In genomic region chr1:202216691-202217090, GRCh38 we compare ENCODE assay signal across 29 cellular contexts. TPM values are rescaled to one million over a fixed set of nuclear protein-coding genes. Genes with fewer than 3 reads are reported as not detected.
A peak's percentile ranks its signal among the peaks of the same experiment; 100 is the strongest.
DNase-seq lines count a peak whose midpoint lies in the region; ATAC-seq and TF ChIP-seq lines count a peak whose summit lies in the region.
"Had no signal": no experiment of that assay in that cellular context is flagged by ENCODE, and none has a peak within 500 bp of the region (broad histone marks: within the 10 kb centered on the region; RNA-seq: fewer than 3 reads in every experiment).

No MANE protein-coding gene starts in this region.

- intact Hi-C loops in MCF 10A (cut with micrococcal nuclease), result no loop called here
- intact Hi-C loops in mammary epithelial cell (cut with micrococcal nuclease), result no loop called here

- WGBS in mammary epithelial cell (ENCODE audit: low coverage, missing lambda C conversion rate), result 21% methylated on average over 3 of the region's 4 CpGs
- no CpG with 5 or more reads among the region's 4 CpGs for WGBS in H9 (ENCODE audit: extremely low coverage, insufficient read length, low lambda C conversion rate)

- no peaks in the 10 kb centered on the region for H3K79me1 ChIP-seq in H9 (ENCODE audit: insufficient read depth, low read depth, low read length, poor library complexity, severe bottlenecking)

- H3K36me3 ChIP-seq in mammary epithelial cell (ENCODE audit: insufficient read depth, low read length), result no peaks in the 10 kb centered on the region
- H3K36me3 ChIP-seq: neutrophil, SJSA1 had no signal

- H3K23me2 ChIP-seq in H9 (ENCODE audit: insufficient read length, low read depth, low read length, poor library complexity, severe bottlenecking), result peaks cover 5% of the 10 kb centered on the region

- H3K27me3 Mint-ChIP-seq in MCF 10A (ENCODE audit: insufficient read depth, unreplicated experiment) (peaks cover 74% of the 10 kb centered on the region), WTC11 (ENCODE audit: low read depth) (peaks cover 20% of the 10 kb centered on the region), H9 (ENCODE audit: low read depth) (peaks cover 47% of the 10 kb centered on the region)

- no peak overlapping the region for H2BK15ac ChIP-seq in H9 (ENCODE audit: low read depth, low read length)

- H3K27me3 ChIP-seq in mammary epithelial cell (ENCODE audit: insufficient read depth, low read length) (peaks cover 5% of the 10 kb centered on the region), H9 (ENCODE audit: insufficient read depth, low read length) (no peaks in the 10 kb centered on the region; the same call in 1 of the 2 replicates)

- no peak overlapping the region for H3K23ac ChIP-seq in H9 (ENCODE audit: insufficient read length, low read depth, low read length)

- no peak for ATAC-seq in WTC11
- no peak for ATAC-seq in stimulated activated effector memory CD8-positive, alpha-beta T cell treated with anti-CD3 and anti-CD28 coated beads, Interleukin-12 subunit alpha, Interleukin-12 subunit beta, amount 100 ng/mL, for 72 hours
- ATAC-seq: foreskin keratinocyte; K562; Panc1; stimulated activated naive CD8-positive, alpha-beta T cell treated with anti-CD3 and anti-CD28 coated beads, Interleukin-15, amount 100 ng/mL, for 72 hours had no signal

- no peak overlapping the region for H2BK5ac ChIP-seq in H9 (ENCODE audit: insufficient read length, low read length)

- BruUV-seq in MCF 10A (replicated peaks; lab: Mats Ljungman, UMichigan) (no TSS peak), mammary epithelial cell (replicated peaks; lab: Mats Ljungman, UMichigan) (no TSS peak)

- no peaks in the 10 kb centered on the region for H3K9me3 ChIP-seq in mammary epithelial cell (replicated peaks; ENCODE audit: insufficient read depth, low read length)
- H3K9me3 ChIP-seq in H9 (ENCODE audit: control insufficient read depth, low read depth, low read length), result no peaks in the 10 kb centered on the region
- H3K9me3 ChIP-seq: neutrophil, SJSA1 had no signal

- H2BK120ac ChIP-seq in H9 (ENCODE audit: low read depth, low read length, poor library complexity, severe bottlenecking), result no peak overlapping the region

- no peak overlapping the region for H3T11ph ChIP-seq in H9 (ENCODE audit: low read length)

- H3K56ac ChIP-seq in H9 (ENCODE audit: insufficient read length, low read depth, low read length), result no peak overlapping the region

- H3K4me1 Mint-ChIP-seq in MCF 10A (ENCODE audit: insufficient read depth, unreplicated experiment) (peaks cover 20% of the 10 kb centered on the region), WTC11 (peaks cover 18% of the 10 kb centered on the region), H9 (peaks cover 28 to 38% of the 10 kb centered on the region in 2 experiments)
- peaks cover 19% of the 10 kb centered on the region for H3K4me1 Mint-ChIP-seq in stimulated activated effector memory CD8-positive, alpha-beta T cell treated with anti-CD3 and anti-CD28 coated beads, Interleukin-12 subunit alpha, Interleukin-12 subunit beta, amount 100 ng/mL, for 72 hours

- no peak overlapping the region; the same call in 1 of the 2 replicates for H3K14ac ChIP-seq in H9 (ENCODE audit: insufficient read depth, low read length)

- H3K4me2 ChIP-seq in mammary epithelial cell (ENCODE audit: insufficient read depth, low read depth, low read length) (no peak overlapping the region), H9 (ENCODE audit: insufficient read depth, insufficient read length, low read length) (no peak overlapping the region)

- no peak overlapping the region for H4K91ac ChIP-seq in H9 (ENCODE audit: insufficient read length, low read depth, low read length)

- no peak overlapping the region for H3K4ac ChIP-seq in H9 (ENCODE audit: low read depth, low read length)

- H3K9ac ChIP-seq in mammary epithelial cell (ENCODE audit: insufficient read depth, low read length) (no peak overlapping the region), H9 (ENCODE audit: extremely low read depth, insufficient read length, low read length) (no peak overlapping the region)

- peak; percentile 81 for DNase-seq in MCF 10A (ENCODE audit: unreplicated experiment)
- no peak for DNase-seq in mammary epithelial cell
- DNase-seq in WTC11 (ENCODE audit: low spot score), result no peak
- DNase-seq in midbrain (lab: John Stamatoyannopoulos, UW), result peak; percentile 67
- DNase-seq in H9, result no peak
- DNase-seq in T1000 (lab: John Stamatoyannopoulos, UW), result no peak
- DNase-seq in OCI-M2 (lab: John Stamatoyannopoulos, UW; ENCODE audit: unreplicated experiment), result no peak
- DNase-seq in stimulated activated effector memory CD8-positive, alpha-beta T cell treated with anti-CD3 and anti-CD28 coated beads, Interleukin-12 subunit alpha, Interleukin-12 subunit beta, amount 100 ng/mL, for 72 hours (ENCODE audit: low spot score in 2 of 2), result no peak
- DNase-seq: activated CD8-positive, alpha-beta memory T cell treated with anti-CD3 and anti-CD28 coated beads, Interleukin-2, amount 50 U/mL, for 4 hours; activated naive CD8-positive, alpha-beta T cell treated with anti-CD3 and anti-CD28 coated beads for 36 hours; effector CD4-positive, alpha-beta T cell; erythroblast; foreskin keratinocyte; H7; hippocampal formation; NCI-H1048; NCI-H1930; retina; stimulated activated CD4-positive, alpha-beta T cell treated with anti-CD3 and anti-CD28 coated beads, Interleukin-4, amount 100 ng/mL, for 24 hours; stimulated activated naive CD8-positive, alpha-beta T cell treated with anti-CD3 and anti-CD28 coated beads, Interleukin-15, amount 100 ng/mL, for 72 hours had no signal

- H3K9me3 Mint-ChIP-seq in MCF 10A (ENCODE audit: unreplicated experiment) (no peaks in the 10 kb centered on the region), WTC11 (no peaks in the 10 kb centered on the region), H9 (no peaks in the 10 kb centered on the region)
- no peaks in the 10 kb centered on the region for H3K9me3 Mint-ChIP-seq in stimulated activated effector memory CD8-positive, alpha-beta T cell treated with anti-CD3 and anti-CD28 coated beads, Interleukin-12 subunit alpha, Interleukin-12 subunit beta, amount 100 ng/mL, for 72 hours
- H3K9me3 Mint-ChIP-seq: activated naive CD8-positive, alpha-beta T cell treated with anti-CD3 and anti-CD28 coated beads for 36 hours; activated T-helper 2 cell treated with anti-CD3 and anti-CD28 coated beads, Interferon-gamma antibody, Interleukin-2, Interleukin-4, amounts not matched to agents 10 μg/mL and 5 μg/mL and 100 μg/mL, durations not matched to agents 14 hours and 24 hours and 36 hours; stimulated activated naive CD8-positive, alpha-beta T cell treated with anti-CD3 and anti-CD28 coated beads, Interleukin-15, amount 100 ng/mL, for 72 hours; T-helper 1 cell treated with Interleukin-12 subunit alpha and Interleukin-12 subunit beta and Interleukin-4 antibody, amounts not matched to agents 30 μg/mL and 1 μg/mL, for 36 hours; type B pancreatic cell had no signal

- H3K18ac ChIP-seq in H9 (ENCODE audit: insufficient read length, low read depth, low read length), result no peak overlapping the region

- H3K4me1 ChIP-seq in mammary epithelial cell (ENCODE audit: insufficient read depth, low read length) (peaks cover 8% of the 10 kb centered on the region), H9 (ENCODE audit: insufficient read depth, low read length) (no peaks in the 10 kb centered on the region; the same call in 1 of the 2 replicates)

- TF ChIP-seq CTCF in MCF 10A (IDR thresholded peaks at IDR 0.05; ENCODE audit: unreplicated experiment), result no peak
- TF ChIP-seq CTCF in mammary epithelial cell (conservative IDR thresholded peaks at IDR 0.05 in 1 of 2, IDR thresholded peaks at IDR 0.05 in 1 of 2; ENCODE audit: extremely low read depth in 1 of 2, insufficient read depth in 1 of 2, low read depth in 1 of 2, low read length in 2 of 2), result no peak
- TF ChIP-seq CTCF in WTC11 (IDR thresholded peaks at IDR 0.05), result no peak
- TF ChIP-seq CTCF in H9 (conservative IDR thresholded peaks at IDR 0.05), result no peak

- H2AK5ac ChIP-seq in H9 (ENCODE audit: insufficient read length, low read length), result no peak overlapping the region

- H4K8ac ChIP-seq in H9 (replicated peaks; ENCODE audit: insufficient read length, low read depth, low read length), result no peak overlapping the region

- no peak overlapping the region for H3K27ac ChIP-seq in mammary epithelial cell (ENCODE audit: insufficient read depth, low read depth, low read length)
- H3K27ac ChIP-seq in H9 (ENCODE audit: insufficient read length, low read depth, low read length), result no peak overlapping the region
- H3K27ac ChIP-seq: foreskin keratinocyte, neutrophil, SJSA1 had no signal

- H2BK20ac ChIP-seq in H9 (ENCODE audit: low read depth, low read length, poor library complexity, severe bottlenecking), result no peak overlapping the region

- POLR2A ChIA-PET in MCF 10A (lab: Yijun Ruan, JAX), result interaction anchor here (1.2 kb wide), 1 partner anchor 19 kb away, joined by 3 read pairs; no protein-coding TSS in a partner anchor
- POLR2A ChIA-PET in WTC11 (lab: Charles Lee), result no interaction called here

- H3K4me3 ChIP-seq in mammary epithelial cell (replicated peaks in 1 of 3; ENCODE audit: insufficient read depth in 1 of 3, low read depth in 2 of 3, low read length in 3 of 3), result no peak overlapping the region
- H3K4me3 ChIP-seq: K562, SJSA1 had no signal

- H3K36me3 Mint-ChIP-seq in MCF 10A (ENCODE audit: insufficient read depth, unreplicated experiment), result no peaks in the 10 kb centered on the region
- H3K36me3 Mint-ChIP-seq in WTC11, result no peaks in the 10 kb centered on the region
- no peaks in the 10 kb centered on the region for H3K36me3 Mint-ChIP-seq in H9 (ENCODE audit: insufficient read depth in 1 of 3, low read depth in 3 of 3)
- H3K36me3 Mint-ChIP-seq in stimulated activated effector memory CD8-positive, alpha-beta T cell treated with anti-CD3 and anti-CD28 coated beads, Interleukin-12 subunit alpha, Interleukin-12 subunit beta, amount 100 ng/mL, for 72 hours, result no peaks in the 10 kb centered on the region
- H3K36me3 Mint-ChIP-seq: activated naive CD8-positive, alpha-beta T cell treated with anti-CD3 and anti-CD28 coated beads for 36 hours; type B pancreatic cell had no signal

- H2AFZ ChIP-seq in mammary epithelial cell (ENCODE audit: low read depth, low read length) (no peak overlapping the region), H9 (ENCODE audit: low read length) (no peak overlapping the region)

- dilution Hi-C loops in mammary epithelial cell (cut with HindIII; ENCODE audit: low sequenced_read_pairs), result loop anchor here (10.0 kb wide), 1 partner anchor 58 kb away; no protein-coding TSS in a partner anchor

- H4K20me1 ChIP-seq in mammary epithelial cell (ENCODE audit: insufficient read depth, low read length), result no peaks in the 10 kb centered on the region
- no peaks in the 10 kb centered on the region for H4K20me1 ChIP-seq in H9 (ENCODE audit: control insufficient read depth, insufficient read depth, insufficient read length)

- H3K4me3 Mint-ChIP-seq in MCF 10A (ENCODE audit: unreplicated experiment), result no peak overlapping the region
- H3K4me3 Mint-ChIP-seq in WTC11, result no peak overlapping the region
- no peak overlapping the region for H3K4me3 Mint-ChIP-seq in H9
- no peak overlapping the region for H3K4me3 Mint-ChIP-seq in stimulated activated effector memory CD8-positive, alpha-beta T cell treated with anti-CD3 and anti-CD28 coated beads, Interleukin-12 subunit alpha, Interleukin-12 subunit beta, amount 100 ng/mL, for 72 hours
- H3K4me3 Mint-ChIP-seq: activated naive CD8-positive, alpha-beta T cell treated with anti-CD3 and anti-CD28 coated beads for 36 hours; stimulated activated naive CD8-positive, alpha-beta T cell treated with anti-CD3 and anti-CD28 coated beads, Interleukin-15, amount 100 ng/mL, for 72 hours; T-helper 1 cell treated with Interleukin-12 subunit alpha and Interleukin-12 subunit beta and Interleukin-4 antibody, amounts not matched to agents 30 μg/mL and 1 μg/mL, for 36 hours had no signal

- H3K79me2 ChIP-seq in mammary epithelial cell (ENCODE audit: insufficient read depth, low read length), result no peaks in the 10 kb centered on the region
- H3K79me2 ChIP-seq in H9 (ENCODE audit: insufficient read depth, low read length), result no peaks in the 10 kb centered on the region

- in situ Hi-C loops in mammary epithelial cell (cut with MboI; ENCODE audit: low sequenced_read_pairs in 2 of 2), result no loop called here

- no peak overlapping the region for H2BK12ac ChIP-seq in H9 (ENCODE audit: insufficient read length, low read depth, low read length)

- H3K27ac Mint-ChIP-seq in MCF 10A (ENCODE audit: low read depth, unreplicated experiment), result no peak overlapping the region
- H3K27ac Mint-ChIP-seq in WTC11, result no peak overlapping the region
- H3K27ac Mint-ChIP-seq in H9, result peak overlapping the region in 1 of 3 experiments; percentile 47; a peak in 1 of 7 replicates
- no peak overlapping the region for H3K27ac Mint-ChIP-seq in stimulated activated effector memory CD8-positive, alpha-beta T cell treated with anti-CD3 and anti-CD28 coated beads, Interleukin-12 subunit alpha, Interleukin-12 subunit beta, amount 100 ng/mL, for 72 hours
- H3K27ac Mint-ChIP-seq: activated naive CD8-positive, alpha-beta T cell treated with anti-CD3 and anti-CD28 coated beads for 36 hours; activated T-helper 2 cell treated with anti-CD3 and anti-CD28 coated beads, Interferon-gamma antibody, Interleukin-2, Interleukin-4, amounts not matched to agents 10 μg/mL and 5 μg/mL and 100 μg/mL, durations not matched to agents 14 hours and 24 hours and 36 hours; stimulated activated naive CD8-positive, alpha-beta T cell treated with anti-CD3 and anti-CD28 coated beads, Interleukin-15, amount 100 ng/mL, for 72 hours; T-helper 1 cell treated with Interleukin-12 subunit alpha and Interleukin-12 subunit beta and Interleukin-4 antibody, amounts not matched to agents 30 μg/mL and 1 μg/mL, for 36 hours; type B pancreatic cell had no signal

- no peak overlapping the region for H4K5ac ChIP-seq in H9 (ENCODE audit: insufficient read length, low read depth, low read length)

- CTCF ChIA-PET in MCF 10A (lab: Yijun Ruan, JAX) (interaction anchor here (0.6 to 3.0 kb wide), 6 partner anchors 19 to 823 kb away, joined by 3 to 29 read pairs (median 3); no protein-coding TSS in a partner anchor), mammary epithelial cell (lab: Charles Lee; ENCODE audit: low non-redundant PET) (no interaction called here), WTC11 (lab: Charles Lee) (interaction anchor here (0.7 to 8.0 kb wide), 4 partner anchors 21 to 99 kb away, joined by 3 to 76 read pairs (median 28); partner anchors contain the start of gene LGR6)

RNA-seq across cellular contexts. Expression of gene LGR6, which starts 23.1 kb away (rescaled TPM):
- total RNA-seq in MCF 10A (2022), result 0.32 and 0.56 TPM in 2 replicates
- under 1 TPM; 0.45 to 0.50 TPM for total RNA-seq in mammary epithelial cell
- 0.15 TPM for polyA plus RNA-seq in mammary epithelial cell
- polyA minus RNA-seq in mammary epithelial cell, result not detected
- total RNA-seq in WTC11 (2021), result 0.78 to 1.1 TPM (median 1.1 TPM) in 3 replicates
- 0.66 and 1.0 TPM in 2 replicates for total RNA-seq in H9 (2021)
- total RNA-seq: A673; activated T-helper 2 cell treated with anti-CD3 and anti-CD28 coated beads, Interferon-gamma antibody, Interleukin-2, Interleukin-4, amounts not matched to agents 10 μg/mL and 5 μg/mL and 100 μg/mL, durations not matched to agents 14 hours and 24 hours and 36 hours; SJSA1 had no signal

RNA-seq across cellular contexts. Expression of gene PTPN7, which starts 56.3 kb away (rescaled TPM):
- not detected in 2 replicates for total RNA-seq in MCF 10A (2022)
- total RNA-seq in mammary epithelial cell, result not detected
- polyA plus RNA-seq in mammary epithelial cell, result 0.03 TPM
- polyA minus RNA-seq in mammary epithelial cell, result not detected
- 0.98 to 1.1 TPM (median 1.1 TPM) in 3 replicates for total RNA-seq in WTC11 (2021)
- 0.22 and 0.72 TPM in 2 replicates for total RNA-seq in H9 (2021)
- total RNA-seq: chondrocyte, foreskin keratinocyte, SJSA1 had no signal
- polyA plus RNA-seq: foreskin keratinocyte had no signal

Comparison
In these comparisons a context has a peak if more than half of its experiments do, and no peak if none do; other contexts are left out.
1. DNase-seq: peak in MCF 10A (single experiment) and midbrain (single experiment); none in mammary epithelial cell (single experiment), WTC11 (single experiment), H9 (single experiment), T1000 (single experiment), OCI-M2 (single experiment) and stimulated activated effector memory CD8-positive, alpha-beta T cell treated with anti-CD3 and anti-CD28 coated beads, Interleukin-12 subunit alpha, Interleukin-12 subunit beta, amount 100 ng/mL, for 72 hours (0 of 2).